In genomic region chr11:123061403-123062157, GRCh38 we compare ENCODE assay signal across 1 cellular context.
TF ChIP-seq lines count a peak whose summit lies in the region.

TSS of gene HSPA8 (minus strand) at chr11:123062136. CDS start at chr11:123061324, 812 bp downstream.

TF ChIP-seq in HepG2, 621 proteins besides CTCF, POLR2A, EP300 and RAD21 (continued from another document and continues in another):
- TF ChIP-seq ZBTB49 (CRISPR knock-in tag; IDR thresholded peaks at IDR 0.05; ENCODE audit: borderline replicate concordance) (0 out of 2 replicates have a peak, but pooled peaks have one; percentile 49), TCF12 (IDR thresholded peaks at IDR 0.05) (no peak), TCF12 (CRISPR knock-in tag; IDR thresholded peaks at IDR 0.05) (0 out of 2 replicates have a peak, but pooled peaks have one; percentile 39), ZNF230 (CRISPR knock-in tag; IDR thresholded peaks at IDR 0.05) (peak; percentile 55; the same call in 1 of the 2 replicates), ZBTB1 (CRISPR knock-in tag; IDR thresholded peaks at IDR 0.05; ENCODE audit: borderline replicate concordance) (no peak), SALL2 (CRISPR knock-in tag; IDR thresholded peaks at IDR 0.05) (0 out of 2 replicates have a peak, but pooled peaks have one; percentile 31), ZNF124 (CRISPR knock-in tag; IDR thresholded peaks at IDR 0.05) (0 out of 2 replicates have a peak, but pooled peaks have one; percentile 63), ZNF615 (CRISPR knock-in tag; IDR thresholded peaks at IDR 0.05; ENCODE audit: borderline replicate concordance) (no peak), TRIM24 (CRISPR knock-in tag; IDR thresholded peaks at IDR 0.05) (no peak), EEA1 (CRISPR knock-in tag; IDR thresholded peaks at IDR 0.05; ENCODE audit: borderline replicate concordance) (no peak), CC2D1A (CRISPR knock-in tag; IDR thresholded peaks at IDR 0.05) (no peak), PLSCR1 (CRISPR knock-in tag; IDR thresholded peaks at IDR 0.05; ENCODE audit: borderline replicate concordance) (no peak), RARA (CRISPR knock-in tag; IDR thresholded peaks at IDR 0.05) (peak; percentile 8; the same call in 1 of the 2 replicates), IRX3 (CRISPR knock-in tag; IDR thresholded peaks at IDR 0.05; ENCODE audit: borderline replicate concordance, low read depth) (0 out of 2 replicates have a peak, but pooled peaks have one; percentile 53), TOE1 (CRISPR knock-in tag; IDR thresholded peaks at IDR 0.05) (peak; percentile 79; the same call in 1 of the 2 replicates), PHF20 (CRISPR knock-in tag; IDR thresholded peaks at IDR 0.05) (peak; percentile 33; the same call in 1 of the 2 replicates), ZNF317 (CRISPR knock-in tag; IDR thresholded peaks at IDR 0.05) (no peak), ZSCAN31 (CRISPR knock-in tag; IDR thresholded peaks at IDR 0.05; ENCODE audit: low read depth) (peak; percentile 34; the same call in 1 of the 2 replicates), PAXIP1 (CRISPR knock-in tag; conservative IDR thresholded peaks at IDR 0.05) (no peak), HDAC6 (IDR thresholded peaks at IDR 0.05; ENCODE audit: low read depth, low read length) (no peak), HMG20B (CRISPR knock-in tag; conservative IDR thresholded peaks at IDR 0.05) (peak; percentile 44; the same call in 1 of the 2 replicates), ZNF460 (CRISPR knock-in tag; IDR thresholded peaks at IDR 0.05; ENCODE audit: borderline replicate concordance) (no peak), AFF4 (CRISPR knock-in tag; IDR thresholded peaks at IDR 0.05) (peak; percentile 84; the same call in 1 of the 2 replicates), RBM22 (optimal IDR thresholded peaks at IDR 0.05; ENCODE audit: low read length) (peak; percentile 74), ZNF563 (CRISPR knock-in tag; IDR thresholded peaks at IDR 0.05) (0 out of 2 replicates have a peak, but pooled peaks have one; percentile 10), PHF8 (CRISPR knock-in tag; IDR thresholded peaks at IDR 0.05) (peak; percentile 78), MAFF (IDR thresholded peaks at IDR 0.05; ENCODE audit: low read depth, low read length) (no peak), FOXJ3 (CRISPR knock-in tag; IDR thresholded peaks at IDR 0.05; ENCODE audit: borderline replicate concordance) (no peak)
- TF ChIP-seq, protein P1, sequence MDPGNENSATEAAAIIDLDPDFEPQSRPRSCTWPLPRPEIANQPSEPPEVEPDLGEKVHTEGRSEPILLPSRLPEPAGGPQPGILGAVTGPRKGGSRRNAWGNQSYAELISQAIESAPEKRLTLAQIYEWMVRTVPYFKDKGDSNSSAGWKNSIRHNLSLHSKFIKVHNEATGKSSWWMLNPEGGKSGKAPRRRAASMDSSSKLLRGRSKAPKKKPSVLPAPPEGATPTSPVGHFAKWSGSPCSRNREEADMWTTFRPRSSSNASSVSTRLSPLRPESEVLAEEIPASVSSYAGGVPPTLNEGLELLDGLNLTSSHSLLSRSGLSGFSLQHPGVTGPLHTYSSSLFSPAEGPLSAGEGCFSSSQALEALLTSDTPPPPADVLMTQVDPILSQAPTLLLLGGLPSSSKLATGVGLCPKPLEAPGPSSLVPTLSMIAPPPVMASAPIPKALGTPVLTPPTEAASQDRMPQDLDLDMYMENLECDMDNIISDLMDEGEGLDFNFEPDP (CRISPR knock-in tag; conservative IDR thresholded peaks at IDR 0.05), result no peak
- TF ChIP-seq, protein P2, sequence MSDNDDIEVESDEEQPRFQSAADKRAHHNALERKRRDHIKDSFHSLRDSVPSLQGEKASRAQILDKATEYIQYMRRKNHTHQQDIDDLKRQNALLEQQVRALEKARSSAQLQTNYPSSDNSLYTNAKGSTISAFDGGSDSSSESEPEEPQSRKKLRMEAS (IDR thresholded peaks at IDR 0.05), result peak; percentile 79
- TF ChIP-seq, protein P3, sequence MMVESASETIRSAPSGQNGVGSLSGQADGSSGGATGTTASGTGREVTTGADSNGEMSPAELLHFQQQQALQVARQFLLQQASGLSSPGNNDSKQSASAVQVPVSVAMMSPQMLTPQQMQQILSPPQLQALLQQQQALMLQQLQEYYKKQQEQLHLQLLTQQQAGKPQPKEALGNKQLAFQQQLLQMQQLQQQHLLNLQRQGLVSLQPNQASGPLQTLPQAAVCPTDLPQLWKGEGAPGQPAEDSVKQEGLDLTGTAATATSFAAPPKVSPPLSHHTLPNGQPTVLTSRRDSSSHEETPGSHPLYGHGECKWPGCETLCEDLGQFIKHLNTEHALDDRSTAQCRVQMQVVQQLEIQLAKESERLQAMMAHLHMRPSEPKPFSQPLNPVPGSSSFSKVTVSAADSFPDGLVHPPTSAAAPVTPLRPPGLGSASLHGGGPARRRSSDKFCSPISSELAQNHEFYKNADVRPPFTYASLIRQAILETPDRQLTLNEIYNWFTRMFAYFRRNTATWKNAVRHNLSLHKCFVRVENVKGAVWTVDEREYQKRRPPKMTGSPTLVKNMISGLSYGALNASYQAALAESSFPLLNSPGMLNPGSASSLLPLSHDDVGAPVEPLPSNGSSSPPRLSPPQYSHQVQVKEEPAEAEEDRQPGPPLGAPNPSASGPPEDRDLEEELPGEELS (CRISPR knock-in tag; IDR thresholded peaks at IDR 0.05), result no peak
- TF ChIP-seq, protein P4, sequence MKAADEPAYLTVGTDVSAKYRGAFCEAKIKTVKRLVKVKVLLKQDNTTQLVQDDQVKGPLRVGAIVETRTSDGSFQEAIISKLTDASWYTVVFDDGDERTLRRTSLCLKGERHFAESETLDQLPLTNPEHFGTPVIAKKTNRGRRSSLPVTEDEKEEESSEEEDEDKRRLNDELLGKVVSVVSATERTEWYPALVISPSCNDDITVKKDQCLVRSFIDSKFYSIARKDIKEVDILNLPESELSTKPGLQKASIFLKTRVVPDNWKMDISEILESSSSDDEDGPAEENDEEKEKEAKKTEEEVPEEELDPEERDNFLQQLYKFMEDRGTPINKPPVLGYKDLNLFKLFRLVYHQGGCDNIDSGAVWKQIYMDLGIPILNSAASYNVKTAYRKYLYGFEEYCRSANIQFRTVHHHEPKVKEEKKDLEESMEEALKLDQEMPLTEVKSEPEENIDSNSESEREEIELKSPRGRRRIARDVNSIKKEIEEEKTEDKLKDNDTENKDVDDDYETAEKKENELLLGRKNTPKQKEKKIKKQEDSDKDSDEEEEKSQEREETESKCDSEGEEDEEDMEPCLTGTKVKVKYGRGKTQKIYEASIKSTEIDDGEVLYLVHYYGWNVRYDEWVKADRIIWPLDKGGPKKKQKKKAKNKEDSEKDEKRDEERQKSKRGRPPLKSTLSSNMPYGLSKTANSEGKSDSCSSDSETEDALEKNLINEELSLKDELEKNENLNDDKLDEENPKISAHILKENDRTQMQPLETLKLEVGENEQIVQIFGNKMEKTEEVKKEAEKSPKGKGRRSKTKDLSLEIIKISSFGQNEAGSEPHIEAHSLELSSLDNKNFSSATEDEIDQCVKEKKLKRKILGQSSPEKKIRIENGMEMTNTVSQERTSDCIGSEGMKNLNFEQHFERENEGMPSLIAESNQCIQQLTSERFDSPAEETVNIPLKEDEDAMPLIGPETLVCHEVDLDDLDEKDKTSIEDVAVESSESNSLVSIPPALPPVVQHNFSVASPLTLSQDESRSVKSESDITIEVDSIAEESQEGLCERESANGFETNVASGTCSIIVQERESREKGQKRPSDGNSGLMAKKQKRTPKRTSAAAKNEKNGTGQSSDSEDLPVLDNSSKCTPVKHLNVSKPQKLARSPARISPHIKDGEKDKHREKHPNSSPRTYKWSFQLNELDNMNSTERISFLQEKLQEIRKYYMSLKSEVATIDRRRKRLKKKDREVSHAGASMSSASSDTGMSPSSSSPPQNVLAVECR (CRISPR knock-in tag; IDR thresholded peaks at IDR 0.05; ENCODE audit: borderline replicate concordance), result peak; percentile 83
- TF ChIP-seq, protein P5, sequence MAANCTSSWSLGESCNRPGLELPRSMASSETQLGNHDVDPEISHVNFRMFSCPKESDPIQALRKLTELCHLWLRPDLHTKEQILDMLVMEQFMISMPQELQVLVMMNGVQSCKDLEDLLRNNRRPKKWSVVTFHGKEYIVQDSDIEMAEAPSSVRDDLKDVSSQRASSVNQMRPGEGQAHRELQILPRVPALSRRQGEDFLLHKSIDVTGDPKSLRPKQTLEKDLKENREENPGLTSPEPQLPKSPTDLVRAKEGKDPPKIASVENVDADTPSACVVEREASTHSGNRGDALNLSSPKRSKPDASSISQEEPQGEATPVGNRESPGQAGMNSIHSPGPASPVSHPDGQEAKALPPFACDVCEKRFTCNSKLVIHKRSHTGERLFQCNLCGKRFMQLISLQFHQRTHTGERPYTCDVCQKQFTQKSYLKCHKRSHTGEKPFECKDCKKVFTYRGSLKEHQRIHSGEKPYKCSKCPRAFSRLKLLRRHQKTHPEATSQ (CRISPR knock-in tag; IDR thresholded peaks at IDR 0.05; ENCODE audit: borderline replicate concordance), result peak; percentile 73; the same call in 1 of the 2 replicates
